Comparison of ENCODE assay signal across 15 cellular contexts in the genomic region with DNA sequence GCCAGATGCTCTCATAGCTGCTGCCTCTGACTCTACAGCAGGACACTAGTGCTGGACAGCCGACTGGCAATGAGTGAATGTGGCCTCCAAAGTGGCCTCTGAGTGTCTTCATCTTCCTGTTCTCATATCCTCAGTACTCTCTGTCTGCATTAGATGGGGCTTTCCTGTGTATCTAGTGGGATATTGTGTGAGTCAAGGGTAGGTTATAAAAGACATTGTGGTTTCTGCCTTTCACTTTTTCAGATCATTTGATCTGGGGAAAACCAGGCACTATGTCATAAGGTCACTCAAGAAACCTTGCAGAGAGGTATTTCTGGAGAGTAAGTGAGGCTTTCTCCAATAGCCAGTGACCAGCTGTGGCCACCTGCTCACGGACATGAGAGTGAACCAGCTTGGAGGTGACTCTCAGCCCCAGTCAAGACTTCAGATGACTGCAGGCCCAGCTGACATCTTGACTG.
DNase-seq lines count a peak whose midpoint lies in the region; ATAC-seq and TF ChIP-seq lines count a peak whose summit lies in the region.
"Had no signal": no experiment of that assay in that cellular context is flagged by ENCODE, and none has a peak within 500 bp of the region (broad histone marks: within the 10 kb centered on the region; RNA-seq: fewer than 3 reads in every experiment).

No MANE protein-coding gene starts in this region.

- no peak overlapping the region for H2AFZ ChIP-seq in hepatocyte

- H3K4me1 ChIP-seq in hepatocyte (ENCODE audit: insufficient read depth), result no peaks in the 10 kb centered on the region

- H3K9me2 ChIP-seq in hepatocyte (replicated peaks; ENCODE audit: insufficient read depth), result no peaks in the 10 kb centered on the region

- 90% methylated on average over 2 of the region's 2 CpGs for WGBS in hepatocyte (ENCODE audit: low lambda C conversion rate, missing lambda C conversion rate)

- no peak overlapping the region for H3K27ac ChIP-seq in hepatocyte
- H3K27ac ChIP-seq: heart left ventricle had no signal

- ATAC-seq in GM19023 (IDR thresholded peaks at IDR 0.05; ENCODE audit: unreplicated experiment) (peak; percentile 68), HG02588 (IDR thresholded peaks at IDR 0.05; ENCODE audit: unreplicated experiment) (peak; percentile 60), HG03342 (IDR thresholded peaks at IDR 0.05; ENCODE audit: unreplicated experiment) (peak; percentile 66), GM19467 (IDR thresholded peaks at IDR 0.05; ENCODE audit: unreplicated experiment) (no peak), T-helper 17 cell (no peak)
- ATAC-seq: heart left ventricle, Panc1 had no signal

- H3K4me3 Mint-ChIP-seq in T-helper 17 cell, result no peak overlapping the region
- H3K4me3 Mint-ChIP-seq: H9 had no signal

- no peak overlapping the region for H3K4me2 ChIP-seq in hepatocyte

- no peaks in the 10 kb centered on the region for H3K79me2 ChIP-seq in hepatocyte

- no peak overlapping the region for H3K27ac Mint-ChIP-seq in T-helper 17 cell
- H3K27ac Mint-ChIP-seq: H9, progenitor cell of endocrine pancreas had no signal

- H3K27me3 ChIP-seq in hepatocyte, result peaks cover 18% of the 10 kb centered on the region
- H3K27me3 ChIP-seq in H7 (ENCODE audit: control insufficient read depth, insufficient read depth, low read length), result no peaks in the 10 kb centered on the region
- H3K27me3 ChIP-seq: heart left ventricle had no signal

- no peaks in the 10 kb centered on the region for H4K20me1 ChIP-seq in hepatocyte (ENCODE audit: insufficient read depth, poor library complexity, severe bottlenecking)

- no peaks in the 10 kb centered on the region for H3K36me3 ChIP-seq in hepatocyte (replicated peaks; ENCODE audit: insufficient read depth, low read depth)
- H3K36me3 ChIP-seq in H7 (replicated peaks; ENCODE audit: control insufficient read depth, insufficient read depth, low read length), result no peaks in the 10 kb centered on the region
- H3K36me3 ChIP-seq: heart left ventricle had no signal

- H3K9me3 ChIP-seq in hepatocyte (ENCODE audit: low read depth) (no peaks in the 10 kb centered on the region), T-helper 17 cell (ENCODE audit: control insufficient read depth, low read length, poor library complexity, severe bottlenecking) (no peaks in the 10 kb centered on the region)
- H3K9me3 ChIP-seq: heart left ventricle had no signal

- H3K27me3 Mint-ChIP-seq in T-helper 17 cell, result peaks cover 26% of the 10 kb centered on the region

- TF ChIP-seq CTCF in GM12864 (IDR thresholded peaks at IDR 0.05; ENCODE audit: low read depth, low read length, missing control alignments), result no peak
- TF ChIP-seq CTCF in hepatocyte (IDR thresholded peaks at IDR 0.05; ENCODE audit: poor library complexity), result no peak

- H3K36me3 Mint-ChIP-seq in T-helper 17 cell (ENCODE audit: low read depth), result no peaks in the 10 kb centered on the region

- H3K4me3 ChIP-seq in GM12864 (ENCODE audit: low read depth, low read length), result no peak overlapping the region
- H3K4me3 ChIP-seq in hepatocyte, result no peak overlapping the region
- H3K4me3 ChIP-seq in H7 (ENCODE audit: insufficient read depth, low read depth, low read length), result no peak overlapping the region
- H3K4me3 ChIP-seq: heart left ventricle, lung had no signal

- H3K4me1 Mint-ChIP-seq in T-helper 17 cell, result no peaks in the 10 kb centered on the region

- DNase-seq in GM12864 (ENCODE audit: low read depth), result peak; percentile 43
- no peak for DNase-seq in hepatocyte (ENCODE audit: low spot score)
- DNase-seq in T-helper 17 cell, result no peak
- no peak for DNase-seq in H7
- DNase-seq: H9, heart left ventricle, Karpas-422, NCI-H2171 treated with DMSO at 0.1 percent for 48 hours had no signal

Comparison
In these comparisons a context has a peak if more than half of its experiments do, and no peak if none do; other contexts are left out.
1. ATAC-seq: peak in GM19023 (single experiment), HG02588 (single experiment) and HG03342 (single experiment); none in GM19467 (single experiment) and T-helper 17 cell (single experiment).